8 cellular contexts compared by ENCODE assay signal in genomic region chr20:3820901-3821727, GRCh38. TPM values are rescaled to one million over a fixed set of nuclear protein-coding genes. Genes with fewer than 3 reads are reported as not detected.
DNase-seq lines count a peak whose midpoint lies in the region; TF ChIP-seq lines count a peak whose summit lies in the region.

No MANE protein-coding gene starts in this region.

- TSS peak; percentile 75 for BruUV-seq in Caco-2 (replicated peaks; lab: Mats Ljungman, UMichigan)

- POLR2A ChIA-PET in Caco-2 (lab: Charles Lee), result interaction anchor here (0.6 to 1.2 kb wide), 7 partner anchors 26 to 85 kb away, joined by 3 to 16 read pairs (median 4); partner anchors contain the start of genes ADISSP, CENPB, MAVS and SPEF1

- no peaks in the 10 kb centered on the region for H3K9me3 ChIP-seq in Caco-2
- no peaks in the 10 kb centered on the region for H3K9me3 ChIP-seq in HUES48 (ENCODE audit: control insufficient read depth, insufficient read depth, low read length)
- no peaks in the 10 kb centered on the region for H3K9me3 ChIP-seq in colonic mucosa

- no peaks in the 10 kb centered on the region for H3K9me3 Mint-ChIP-seq in Caco-2 (ENCODE audit: unreplicated experiment)
- no peaks in the 10 kb centered on the region for H3K9me3 Mint-ChIP-seq in nephron progenitor cell

- H3K4me3 ChIP-seq in Caco-2 (ENCODE audit: low read depth, low read length), result peak overlapping the region; percentile 100
- H3K4me3 ChIP-seq in HUES48 (ENCODE audit: low read depth, low read length), result peak overlapping the region; percentile 95
- H3K4me3 ChIP-seq in colonic mucosa, result peak overlapping the region; percentile 53

- H3K27ac Mint-ChIP-seq in Caco-2 (ENCODE audit: unreplicated experiment) (peak overlapping the region; percentile 97), nephron progenitor cell (peak overlapping the region; percentile 97)

- H3K4me1 Mint-ChIP-seq in Caco-2 (ENCODE audit: low read depth, unreplicated experiment) (peaks cover 7% of the 10 kb centered on the region), nephron progenitor cell (peaks cover 32% of the 10 kb centered on the region)

- intact Hi-C loops in Caco-2 (cut with micrococcal nuclease; ENCODE audit: unreplicated experiment), result loop anchor here (1.0 to 2.0 kb wide), 3 partner anchors 26 to 35 kb away; partner anchors contain the start of genes CENPB and MAVS
- intact Hi-C loops in colonic mucosa (cut with DNase I), result no loop called here

- H3K36me3 Mint-ChIP-seq in Caco-2 (ENCODE audit: insufficient read depth, unreplicated experiment) (peaks cover 21% of the 10 kb centered on the region), nephron progenitor cell (ENCODE audit: low read depth) (no peaks in the 10 kb centered on the region)

- H3K4me1 ChIP-seq in Caco-2 (peaks cover 15% of the 10 kb centered on the region), HUES48 (ENCODE audit: control insufficient read depth, insufficient read depth, low read length) (peaks cover 7% of the 10 kb centered on the region), colonic mucosa (peaks cover 9% of the 10 kb centered on the region)

- DNase-seq in Caco-2 (no peak), colonic mucosa (no peak), nephron progenitor cell (no peak), activated gamma-delta T cell (lab: John Stamatoyannopoulos, UW) (no peak), cerebellar nuclear complex (lab: John Stamatoyannopoulos, UW) (no peak), SKM-1 (lab: John Stamatoyannopoulos, UW; ENCODE audit: unreplicated experiment) (no peak), NCI-H2171 (lab: John Stamatoyannopoulos, UW) (no peak)

- H3K36me3 ChIP-seq in Caco-2 (ENCODE audit: control insufficient read depth, insufficient read depth, low read length) (peaks cover 4% of the 10 kb centered on the region), HUES48 (ENCODE audit: control insufficient read depth, insufficient read depth, low read length) (peaks cover 16% of the 10 kb centered on the region), colonic mucosa (peaks cover 9% of the 10 kb centered on the region)

- TF ChIP-seq CTCF in Caco-2 (IDR thresholded peaks at IDR 0.05; ENCODE audit: insufficient read depth in 1 of 2, low read depth in 1 of 2, low read length in 1 of 2, severe bottlenecking in 1 of 2, unreplicated experiment in 1 of 2) (no peak), colonic mucosa (IDR thresholded peaks at IDR 0.05) (no peak), nephron progenitor cell (IDR thresholded peaks at IDR 0.05) (no peak)

- H3K27me3 ChIP-seq in Caco-2 (replicated peaks; ENCODE audit: control insufficient read depth, insufficient read depth, low read length) (no peaks in the 10 kb centered on the region), HUES48 (ENCODE audit: control insufficient read depth, insufficient read depth, low read length) (no peaks in the 10 kb centered on the region), colonic mucosa (no peaks in the 10 kb centered on the region)

- peak overlapping the region; percentile 96 for H3K27ac ChIP-seq in HUES48 (ENCODE audit: low read depth, low read length)
- H3K27ac ChIP-seq in colonic mucosa, result peak overlapping the region; percentile 91

- CTCF ChIA-PET in Caco-2 (lab: Charles Lee), result interaction anchor here (1.0 to 2.2 kb wide), 8 partner anchors 25 to 71 kb away, joined by 3 to 15 read pairs (median 6); partner anchors contain the start of genes ADISSP, CDC25B, CENPB and SPEF1

- peak overlapping the region; percentile 92 for H3K4me3 Mint-ChIP-seq in Caco-2 (ENCODE audit: unreplicated experiment)
- H3K4me3 Mint-ChIP-seq in nephron progenitor cell, result peak overlapping the region; percentile 90

- H3K27me3 Mint-ChIP-seq in Caco-2 (ENCODE audit: insufficient read depth, unreplicated experiment), result no peaks in the 10 kb centered on the region
- H3K27me3 Mint-ChIP-seq in nephron progenitor cell (ENCODE audit: low read depth, poor library complexity), result peaks cover 6% of the 10 kb centered on the region

- peak overlapping the region; percentile 98 for H3K9ac ChIP-seq in HUES48 (ENCODE audit: low read depth, low read length)
- H3K9ac ChIP-seq in colonic mucosa (ENCODE audit: low read depth in 2 of 2, low read length in 2 of 2), result peak overlapping the region; percentile 54 to 88

RNA-seq across cellular contexts. Expression of gene AP5S1, which starts 0.8 kb away (rescaled TPM):
- 14.9 and 17.3 TPM in 2 replicates for total RNA-seq in Caco-2 (2022)
- total RNA-seq in colonic mucosa, result 10 to 100 TPM; 11.7 to 20.2 TPM

RNA-seq across cellular contexts. Expression of gene CDC25B, which starts 25.0 kb away (rescaled TPM):
- total RNA-seq in Caco-2 (2022) (59.0 and 66.7 TPM in 2 replicates), colonic mucosa (10 to 100 TPM; 41.9 to 65.5 TPM)

RNA-seq across cellular contexts. Expression of gene MAVS, which starts 25.5 kb away (rescaled TPM):
- 49.3 and 56.4 TPM in 2 replicates for total RNA-seq in Caco-2 (2022)
- 10 to 100 TPM; 46.2 to 70.7 TPM for total RNA-seq in colonic mucosa

RNA-seq across cellular contexts. Expression of gene CENPB, which starts 34.6 kb away (rescaled TPM):
- total RNA-seq in Caco-2 (2022) (72.7 and 84.3 TPM in 2 replicates), colonic mucosa (10 to 100 TPM; 65.6 to 93.3 TPM)

RNA-seq across cellular contexts. Expression of gene SPEF1, which starts 39.9 kb away (rescaled TPM):
- not detected in 2 replicates for total RNA-seq in Caco-2 (2022)
- total RNA-seq in colonic mucosa, result not detected
